9 cellular contexts compared by ENCODE assay signal in the genomic region with DNA sequence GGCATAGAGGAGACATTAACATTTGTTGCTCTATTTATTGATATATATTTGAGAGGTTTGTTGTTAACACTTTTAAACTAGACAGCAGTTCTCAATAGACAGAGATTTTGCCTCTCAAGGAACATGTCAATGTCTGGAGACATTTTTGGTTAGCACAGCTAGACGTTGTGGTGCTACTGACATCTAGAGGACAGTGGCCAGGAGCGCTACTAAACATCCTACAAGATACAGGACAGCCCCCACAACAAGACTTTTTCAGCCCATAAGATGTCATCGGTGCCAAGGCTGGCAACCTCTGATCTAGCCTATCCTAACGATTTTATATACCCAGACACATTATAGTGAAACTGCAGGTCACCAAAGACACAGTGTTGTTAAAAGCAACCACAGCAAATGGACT. TPM values are rescaled to one million over a fixed set of nuclear protein-coding genes. Genes with fewer than 3 reads are reported as not detected.
DNase-seq lines count a peak whose midpoint lies in the region; ATAC-seq and TF ChIP-seq lines count a peak whose summit lies in the region.
"Had no signal": no experiment of that assay in that cellular context is flagged by ENCODE, and none has a peak within 500 bp of the region (broad histone marks: within the 10 kb centered on the region; RNA-seq: fewer than 3 reads in every experiment).

No MANE protein-coding gene starts in this region.

- no peak overlapping the region for H3K27ac Mint-ChIP-seq in nephron progenitor cell

- no peaks in the 10 kb centered on the region for H3K4me1 ChIP-seq in PC-9 (replicated peaks; ENCODE audit: insufficient read depth)

- H3K9me2 ChIP-seq in PC-9 (ENCODE audit: insufficient read depth), result no peaks in the 10 kb centered on the region

- no peaks in the 10 kb centered on the region for H3K9me3 ChIP-seq in PC-9 (ENCODE audit: insufficient read depth, low read depth)

- no peak overlapping the region for H2AFZ ChIP-seq in PC-9

- H3F3A ChIP-seq in PC-9 (ENCODE audit: insufficient read depth, low read depth), result no peaks in the 10 kb centered on the region

- H3K4me2 ChIP-seq in PC-9, result no peak overlapping the region

- no peaks in the 10 kb centered on the region for H3K27me3 ChIP-seq in PC-9 (ENCODE audit: insufficient read depth, low read depth)
- H3K27me3 ChIP-seq: BLaER1 treated with 17β-estradiol and CSF1 and Interleukin-3, amounts not matched to agents 10 nM and 100 nM had no signal

- peaks cover 5% of the 10 kb centered on the region for H3K27me3 Mint-ChIP-seq in nephron progenitor cell (ENCODE audit: low read depth, poor library complexity)

- no peak overlapping the region for H3K4me3 Mint-ChIP-seq in nephron progenitor cell

- no peaks in the 10 kb centered on the region for H3K79me2 ChIP-seq in PC-9 (ENCODE audit: low read depth)

- no peak overlapping the region for H3K27ac ChIP-seq in PC-9
- H3K27ac ChIP-seq: BLaER1 treated with 17β-estradiol and CSF1 and Interleukin-3, amounts not matched to agents 10 nM and 100 nM had no signal

- CTCF ChIA-PET in PC-9 (lab: Charles Lee), result no interaction called here

- H3K4me3 ChIP-seq in WI38 (ENCODE audit: low read depth, low read length) (no peak overlapping the region), PC-9 (no peak overlapping the region)
- H3K4me3 ChIP-seq: BLaER1 treated with 17β-estradiol and CSF1 and Interleukin-3, amounts not matched to agents 10 nM and 100 nM had no signal

- DNase-seq in NCI-H2227 (lab: John Stamatoyannopoulos, UW; ENCODE audit: unreplicated experiment), result peak; percentile 19
- DNase-seq in NCI-H2227 treated with DMSO at 0.1 percent for 48 hours (lab: John Stamatoyannopoulos, UW), result no peak
- DNase-seq in nephron progenitor cell, result no peak
- no peak for DNase-seq in effector CD4-positive, alpha-beta T cell
- no peak for DNase-seq in dedifferentiated amniotic fluid mesenchymal stem cell (ENCODE audit: extremely low spot score)
- no peak for DNase-seq in PC-9

- POLR2A ChIA-PET in PC-9 (lab: Charles Lee; ENCODE audit: unreplicated experiment), result no interaction called here

- no peaks in the 10 kb centered on the region for H4K20me1 ChIP-seq in PC-9 (ENCODE audit: insufficient read depth)
- H4K20me1 ChIP-seq: BLaER1 treated with 17β-estradiol and CSF1 and Interleukin-3, amounts not matched to agents 10 nM and 100 nM had no signal

- intact Hi-C loops in PC-9 (cut with micrococcal nuclease; ENCODE audit: unreplicated experiment), result no loop called here

- no TSS peak for BruUV-seq in PC-9 (replicated peaks; lab: Mats Ljungman, UMichigan)

- ATAC-seq in HG03060 (IDR thresholded peaks at IDR 0.05; ENCODE audit: low read depth, unreplicated experiment), result peak; percentile 38

- TF ChIP-seq CTCF in WI38 (IDR thresholded peaks at IDR 0.05; ENCODE audit: low read depth, low read length) (peak; percentile 55), nephron progenitor cell (IDR thresholded peaks at IDR 0.05) (peak; percentile 36), PC-9 (conservative IDR thresholded peaks at IDR 0.05) (no peak; the same call in 1 of the 2 replicates)

- H3K36me3 Mint-ChIP-seq in nephron progenitor cell (ENCODE audit: low read depth), result no peaks in the 10 kb centered on the region

- H3K4me1 Mint-ChIP-seq in nephron progenitor cell, result no peaks in the 10 kb centered on the region

- no peaks in the 10 kb centered on the region for H3K36me3 ChIP-seq in PC-9 (ENCODE audit: low read depth)
- H3K36me3 ChIP-seq: BLaER1 treated with 17β-estradiol and CSF1 and Interleukin-3, amounts not matched to agents 10 nM and 100 nM had no signal

- peaks cover 5% of the 10 kb centered on the region for H3K9me3 Mint-ChIP-seq in nephron progenitor cell

RNA-seq across cellular contexts. Expression of a gene that starts 18.4 kb away (rescaled TPM):
- total RNA-seq in PC-9 (2021), result 4.8 and 5.0 TPM in 2 replicates
